In the genomic region with DNA sequence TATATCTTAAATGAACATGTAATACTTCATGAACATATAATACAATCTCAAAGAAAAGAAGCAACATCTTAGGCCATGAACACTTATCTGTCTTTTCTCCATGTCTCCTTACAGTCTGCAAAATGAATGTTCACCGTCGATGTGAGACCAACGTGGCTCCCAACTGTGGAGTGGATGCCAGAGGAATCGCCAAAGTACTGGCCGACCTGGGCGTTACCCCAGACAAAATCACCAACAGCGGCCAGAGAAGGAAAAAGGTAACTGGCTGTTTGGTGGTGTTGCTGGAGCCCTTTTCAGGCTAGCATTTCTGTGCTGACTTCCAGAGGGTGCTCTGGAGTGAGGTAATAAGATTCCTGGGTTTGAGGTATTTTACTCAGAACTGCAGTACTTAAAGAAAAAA, we compare ENCODE assay signal across 25 cellular contexts.
DNase-seq lines count a peak whose midpoint lies in the region; ATAC-seq, FAIRE-seq and TF ChIP-seq lines count a peak whose summit lies in the region.
"Had no signal": no experiment of that assay in that cellular context is flagged by ENCODE, and none has a peak within 500 bp of the region (broad histone marks: within the 10 kb centered on the region; RNA-seq: fewer than 3 reads in every experiment).

No MANE protein-coding gene starts in this region.

- H3K4me3 Mint-ChIP-seq in stimulated activated naive B cell treated with anti-CD40 and anti-IgM and Interleukin-4, amounts not matched to agents 10 μg/mL and 1 μg/mL and 100 μg/mL, for 72 hours, result no peak overlapping the region
- H3K4me3 Mint-ChIP-seq: activated T-cell treated with anti-CD3 and anti-CD28 coated beads, Interleukin-2, amount 50 U/mL, for 4 hours; brain; memory B cell; naive B cell; stimulated activated naive CD8-positive, alpha-beta T cell treated with anti-CD3 and anti-CD28 coated beads, Interleukin-15, amount 100 ng/mL, for 72 hours had no signal

- TF ChIP-seq CTCF in left ventricle myocardium inferior (IDR thresholded peaks at IDR 0.05; ENCODE audit: borderline replicate concordance), result no peak
- TF ChIP-seq CTCF in hepatocyte (IDR thresholded peaks at IDR 0.05; ENCODE audit: poor library complexity), result no peak
- no peak for TF ChIP-seq CTCF in ovary (IDR thresholded peaks at IDR 0.05)
- no peak for TF ChIP-seq CTCF in uterus (IDR thresholded peaks at IDR 0.05)

- H3K27me3 ChIP-seq in left ventricle myocardium inferior (ENCODE audit: low read depth), result no peaks in the 10 kb centered on the region
- H3K27me3 ChIP-seq in hepatocyte, result no peaks in the 10 kb centered on the region
- H3K27me3 ChIP-seq in ovary, result no peaks in the 10 kb centered on the region
- no peaks in the 10 kb centered on the region for H3K27me3 ChIP-seq in uterus
- H3K27me3 ChIP-seq: adrenal gland, BE2C, SJSA1 had no signal

- no peak overlapping the region for H3K27ac Mint-ChIP-seq in stimulated activated naive B cell treated with anti-CD40 and anti-IgM and Interleukin-4, amounts not matched to agents 10 μg/mL and 1 μg/mL and 100 μg/mL, for 72 hours
- H3K27ac Mint-ChIP-seq: brain, memory B cell had no signal

- peaks cover 29% of the 10 kb centered on the region for H3K4me1 ChIP-seq in left ventricle myocardium inferior
- peaks cover 10% of the 10 kb centered on the region for H3K4me1 ChIP-seq in hepatocyte (ENCODE audit: insufficient read depth)
- H3K4me1 ChIP-seq in ovary (ENCODE audit: insufficient read depth), result peaks cover 14% of the 10 kb centered on the region
- H3K4me1 ChIP-seq in uterus, result no peaks in the 10 kb centered on the region
- H3K4me1 ChIP-seq: BE2C had no signal

- H3K4me3 ChIP-seq in left ventricle myocardium inferior (no peak overlapping the region), hepatocyte (no peak overlapping the region), ovary (no peak overlapping the region), uterus (no peak overlapping the region)
- H3K4me3 ChIP-seq: A549, adrenal gland, GM23248, SJSA1 had no signal

- no peak overlapping the region for H2AFZ ChIP-seq in hepatocyte
- H2AFZ ChIP-seq: GM23248 had no signal

- no peak overlapping the region for H3K4me2 ChIP-seq in hepatocyte
- H3K4me2 ChIP-seq: A549 had no signal

- H3K79me2 ChIP-seq in hepatocyte, result no peaks in the 10 kb centered on the region

- ATAC-seq in Right ventricle myocardium superior (ENCODE audit: poor library complexity), result no peak
- ATAC-seq in stimulated activated naive B cell treated with anti-CD40 and anti-IgM and Interleukin-4, amounts not matched to agents 10 μg/mL and 1 μg/mL and 100 μg/mL, for 72 hours (replicated peaks), result no peak
- no peak for ATAC-seq in sciatic nerve
- ATAC-seq: A549; activated T-cell treated with anti-CD3 and anti-CD28 coated beads, Interleukin-2, amount 50 U/mL, for 4 hours; stimulated activated naive CD8-positive, alpha-beta T cell treated with anti-CD3 and anti-CD28 coated beads, Interleukin-15, amount 100 ng/mL, for 72 hours had no signal

- H3K9me2 ChIP-seq in hepatocyte (replicated peaks; ENCODE audit: insufficient read depth), result no peaks in the 10 kb centered on the region

- no peaks in the 10 kb centered on the region for H3K9me3 Mint-ChIP-seq in stimulated activated naive B cell treated with anti-CD40 and anti-IgM and Interleukin-4, amounts not matched to agents 10 μg/mL and 1 μg/mL and 100 μg/mL, for 72 hours
- H3K9me3 Mint-ChIP-seq: activated T-cell treated with anti-CD3 and anti-CD28 coated beads, Interleukin-2, amount 50 U/mL, for 4 hours; brain; memory B cell; stimulated activated naive CD8-positive, alpha-beta T cell treated with anti-CD3 and anti-CD28 coated beads, Interleukin-15, amount 100 ng/mL, for 72 hours had no signal

- H3K9me3 ChIP-seq in left ventricle myocardium inferior (replicated peaks), result no peaks in the 10 kb centered on the region
- H3K9me3 ChIP-seq in hepatocyte (ENCODE audit: low read depth), result no peaks in the 10 kb centered on the region
- H3K9me3 ChIP-seq in ovary, result no peaks in the 10 kb centered on the region
- H3K9me3 ChIP-seq in uterus, result no peaks in the 10 kb centered on the region
- H3K9me3 ChIP-seq: adrenal gland, BE2C, SJSA1 had no signal

- WGBS in hepatocyte (ENCODE audit: low lambda C conversion rate, missing lambda C conversion rate), result 92% methylated on average over 7 of the region's 7 CpGs
- WGBS in ovary, 3 donors, result 37 to 48% (median 45%) methylated on average over 7 of the region's 7 CpGs

- H3K4me1 Mint-ChIP-seq in stimulated activated naive B cell treated with anti-CD40 and anti-IgM and Interleukin-4, amounts not matched to agents 10 μg/mL and 1 μg/mL and 100 μg/mL, for 72 hours, result no peaks in the 10 kb centered on the region
- H3K4me1 Mint-ChIP-seq: brain; memory B cell; stimulated activated naive CD8-positive, alpha-beta T cell treated with anti-CD3 and anti-CD28 coated beads, Interleukin-15, amount 100 ng/mL, for 72 hours had no signal

- no peak for FAIRE-seq in GM19239 (lab: Jason Lieb, UNC)
- FAIRE-seq: A549, keratinocyte had no signal

- peaks cover 26 to 40% of the 10 kb centered on the region in 2 donors for H3K36me3 Mint-ChIP-seq in stimulated activated naive B cell treated with anti-CD40 and anti-IgM and Interleukin-4, amounts not matched to agents 10 μg/mL and 1 μg/mL and 100 μg/mL, for 72 hours

- TF ChIP-seq POLR2A in ovary (IDR thresholded peaks at IDR 0.05) (no peak), uterus (IDR thresholded peaks at IDR 0.05) (no peak)

- no peak for TF ChIP-seq EP300 in ovary (IDR thresholded peaks at IDR 0.05)

- intact Hi-C loops in left ventricle myocardium inferior (cut with micrococcal nuclease), result no loop called here
- intact Hi-C loops in Right ventricle myocardium superior (cut with DNase I), result no loop called here
- intact Hi-C loops in ovary (cut with DNase I), result loop anchor here in 1 of 4 donors (10.0 kb wide), 2 partner anchors 364 to 624 kb away; no protein-coding TSS in a partner anchor
- intact Hi-C loops in uterus (cut with DNase I; ENCODE audit: low total_unique reads), result no loop called here
- intact Hi-C loops in sciatic nerve (cut with DNase I), result no loop called here

- DNase-seq in left ventricle myocardium inferior, result no peak
- no peak for DNase-seq in Right ventricle myocardium superior
- DNase-seq in hepatocyte (ENCODE audit: low spot score), result no peak
- DNase-seq in ovary, result peak in 1 of 5 donors; percentile 43
- no peak for DNase-seq in uterus
- DNase-seq in stimulated activated naive B cell treated with anti-CD40 and anti-IgM and Interleukin-4, amounts not matched to agents 10 μg/mL and 1 μg/mL and 100 μg/mL, for 72 hours, result no peak
- DNase-seq in GM19239 (ENCODE audit: insufficient read length, low spot score), result no peak
- no peak for DNase-seq in sciatic nerve (ENCODE audit: low spot score)
- DNase-seq: activated naive CD4-positive, alpha-beta T cell; activated T-cell treated with anti-CD3 and anti-CD28 coated beads, Interleukin-2, amount 50 U/mL, for 4 hours; adrenal gland; BE2C; effector memory CD4-positive, alpha-beta T cell; GDM1; MV-4-11; naive B cell; NCI-H524; NK-92 treated with Interleukin-12 subunit alpha and Interleukin-12 subunit beta, amount 100 ng/mL, for 24 hours; stimulated activated naive CD8-positive, alpha-beta T cell treated with anti-CD3 and anti-CD28 coated beads, Interleukin-15, amount 100 ng/mL, for 72 hours had no signal

- H3K36me3 ChIP-seq in left ventricle myocardium inferior, result peaks cover 3% of the 10 kb centered on the region
- no peaks in the 10 kb centered on the region for H3K36me3 ChIP-seq in hepatocyte (replicated peaks; ENCODE audit: insufficient read depth, low read depth)
- no peaks in the 10 kb centered on the region for H3K36me3 ChIP-seq in ovary
- H3K36me3 ChIP-seq in uterus, result no peaks in the 10 kb centered on the region
- H3K36me3 ChIP-seq: adrenal gland, SJSA1 had no signal

- no peaks in the 10 kb centered on the region for H3K27me3 Mint-ChIP-seq in stimulated activated naive B cell treated with anti-CD40 and anti-IgM and Interleukin-4, amounts not matched to agents 10 μg/mL and 1 μg/mL and 100 μg/mL, for 72 hours
- H3K27me3 Mint-ChIP-seq: memory B cell; naive B cell; stimulated activated naive CD8-positive, alpha-beta T cell treated with anti-CD3 and anti-CD28 coated beads, Interleukin-15, amount 100 ng/mL, for 72 hours had no signal

- H4K20me1 ChIP-seq in hepatocyte (ENCODE audit: insufficient read depth, poor library complexity, severe bottlenecking), result no peaks in the 10 kb centered on the region

- H3K27ac ChIP-seq in left ventricle myocardium inferior (replicated peaks), result peak overlapping the region; percentile 63
- H3K27ac ChIP-seq in hepatocyte, result peak overlapping the region; percentile 59
- H3K27ac ChIP-seq in ovary, result peak overlapping the region; percentile 30 to 56
- H3K27ac ChIP-seq in uterus, result peak overlapping the region; percentile 68 to 79
- H3K27ac ChIP-seq: A549, GM23248 had no signal
